11 cellular contexts compared by ENCODE assay signal in the genomic region with DNA sequence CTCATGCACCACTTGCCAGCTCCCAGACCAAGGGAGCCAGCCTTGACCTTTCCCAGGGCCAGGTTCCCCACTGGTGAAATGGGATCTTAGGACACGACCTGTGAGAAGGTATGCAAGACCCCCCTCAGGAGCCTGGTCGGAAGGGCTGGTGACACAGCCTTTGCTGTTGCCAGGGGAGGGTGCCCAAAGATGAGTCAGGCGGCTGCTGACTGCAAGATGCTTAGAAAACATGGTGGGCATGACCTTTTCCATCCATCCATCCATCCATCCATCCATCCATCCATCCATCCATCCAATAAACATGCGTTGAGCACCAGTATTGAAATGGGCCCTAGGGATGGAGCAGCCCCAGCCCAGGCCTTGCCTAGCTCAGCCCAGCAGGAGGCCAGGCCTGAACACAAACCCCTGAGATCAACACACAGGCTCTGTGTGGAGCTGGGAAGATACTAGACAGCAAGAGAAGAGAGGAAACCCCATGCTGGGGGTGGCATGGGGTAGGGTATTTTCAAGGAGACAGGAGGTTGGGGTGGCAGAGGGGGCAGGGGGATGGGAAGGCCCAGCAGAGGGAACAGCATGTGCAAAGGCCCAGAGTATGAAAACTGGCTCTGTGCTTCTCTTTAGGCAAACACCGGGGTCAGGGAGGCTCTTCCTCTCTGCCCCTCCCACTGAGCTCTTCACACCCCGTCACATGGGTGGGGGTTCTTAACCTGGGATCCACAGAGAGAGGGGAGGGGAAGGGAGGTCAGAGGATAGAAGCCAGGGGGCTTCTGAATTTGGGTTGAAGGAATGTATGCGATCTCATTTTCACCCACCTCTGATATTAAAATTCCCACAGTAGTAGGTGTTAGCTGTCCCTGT. TPM values are rescaled to one million over a fixed set of nuclear protein-coding genes. Genes with fewer than 3 reads are reported as not detected.
DNase-seq lines count a peak whose midpoint lies in the region; ATAC-seq, FAIRE-seq and TF ChIP-seq lines count a peak whose summit lies in the region.
"Had no signal": no experiment of that assay in that cellular context is flagged by ENCODE, and none has a peak within 500 bp of the region (broad histone marks: within the 10 kb centered on the region; RNA-seq: fewer than 3 reads in every experiment).

No MANE protein-coding gene starts in this region.

- POLR2A ChIA-PET in PC-9 (lab: Charles Lee; ENCODE audit: unreplicated experiment) = interaction anchor here (0.7 kb wide), 1 partner anchor 26 kb away, joined by 6 read pairs; a partner anchor contains a TSS

- H3K9me2 ChIP-seq in PC-9 (ENCODE audit: insufficient read depth) = no peaks in the 10 kb centered on the region

- H2AFZ ChIP-seq in PC-9 = no peak overlapping the region
- no peak overlapping the region for H2AFZ ChIP-seq in mammary epithelial cell (ENCODE audit: low read depth, low read length)

- no peaks in the 10 kb centered on the region for H3K9me3 ChIP-seq in PC-9 (ENCODE audit: insufficient read depth, low read depth)
- no peaks in the 10 kb centered on the region for H3K9me3 ChIP-seq in mammary epithelial cell (replicated peaks; ENCODE audit: insufficient read depth, low read length)
- H3K9me3 ChIP-seq in pancreas = no peaks in the 10 kb centered on the region

- no peak for FAIRE-seq in pancreas (lab: Jason Lieb, UNC)

- H3K36me3 ChIP-seq in PC-9 (ENCODE audit: low read depth) (no peaks in the 10 kb centered on the region), mammary epithelial cell (ENCODE audit: insufficient read depth, low read length) (no peaks in the 10 kb centered on the region), pancreas (no peaks in the 10 kb centered on the region)

- H3K4me2 ChIP-seq in PC-9 (peak overlapping the region; percentile 82), mammary epithelial cell (ENCODE audit: insufficient read depth, low read depth, low read length) (peak overlapping the region; percentile 97)

- no peak for DNase-seq in activated CD8-positive, alpha-beta memory T cell treated with anti-CD3 and anti-CD28 coated beads, Interleukin-2, amount 10 ng/mL, durations not matched to agents 7 days and 5 days
- no peak for DNase-seq in activated CD8-positive, alpha-beta memory T cell treated with anti-CD3 and anti-CD28 coated beads, Interleukin-2, amount 50 U/mL, for 48 hours
- DNase-seq in PC-9 = no peak
- no peak for DNase-seq in mammary epithelial cell
- no peak for DNase-seq in progenitor cell of endocrine pancreas (ENCODE audit: low spot score, unreplicated experiment)
- DNase-seq in pancreas = no peak
- no peak for DNase-seq in stimulated activated CD4-positive, alpha-beta T cell treated with anti-CD3 and anti-CD28 coated beads, Interleukin-15, amount 100 ng/mL, for 24 hours
- DNase-seq: KG1, NCI-H2171 had no signal

- no TSS peak for BruUV-seq in PC-9 (replicated peaks; lab: Mats Ljungman, UMichigan)
- no TSS peak for BruUV-seq in mammary epithelial cell (replicated peaks; lab: Mats Ljungman, UMichigan)

- dilution Hi-C loops in mammary epithelial cell (cut with HindIII; ENCODE audit: low sequenced_read_pairs) = no loop called here

- H3K79me2 ChIP-seq in PC-9 (ENCODE audit: low read depth) = no peaks in the 10 kb centered on the region
- no peaks in the 10 kb centered on the region for H3K79me2 ChIP-seq in mammary epithelial cell (ENCODE audit: insufficient read depth, low read length)

- peak overlapping the region; percentile 79; the same call in 1 of the 2 replicates for H3K4me3 ChIP-seq in PC-9
- no peak overlapping the region for H3K4me3 ChIP-seq in mammary epithelial cell (replicated peaks in 1 of 3; ENCODE audit: insufficient read depth in 1 of 3, low read depth in 2 of 3, low read length in 3 of 3)
- H3K4me3 ChIP-seq in pancreas = no peak overlapping the region

- H3K36me3 Mint-ChIP-seq in activated CD8-positive, alpha-beta memory T cell treated with anti-CD3 and anti-CD28 coated beads, Interleukin-2, amount 10 ng/mL, durations not matched to agents 7 days and 5 days = no peaks in the 10 kb centered on the region
- H3K36me3 Mint-ChIP-seq in progenitor cell of endocrine pancreas (ENCODE audit: insufficient read depth) = peaks cover under 1% of the 10 kb centered on the region

- peak overlapping the region; percentile 68 for H3K4me3 Mint-ChIP-seq in activated CD8-positive, alpha-beta memory T cell treated with anti-CD3 and anti-CD28 coated beads, Interleukin-2, amount 10 ng/mL, durations not matched to agents 7 days and 5 days
- H3K4me3 Mint-ChIP-seq in progenitor cell of endocrine pancreas (ENCODE audit: low read depth) = peak overlapping the region; percentile 48

- no peak overlapping the region for H3K9ac ChIP-seq in mammary epithelial cell (ENCODE audit: insufficient read depth, low read length)

- H3K27me3 ChIP-seq in PC-9 (ENCODE audit: insufficient read depth, low read depth) (no peaks in the 10 kb centered on the region), mammary epithelial cell (ENCODE audit: insufficient read depth, low read length) (no peaks in the 10 kb centered on the region), pancreas (no peaks in the 10 kb centered on the region)

- in situ Hi-C loops in mammary epithelial cell (cut with MboI; ENCODE audit: low sequenced_read_pairs in 2 of 2) = no loop called here

- intact Hi-C loops in PC-9 (cut with micrococcal nuclease; ENCODE audit: unreplicated experiment) = no loop called here
- intact Hi-C loops in mammary epithelial cell (cut with micrococcal nuclease) = no loop called here
- intact Hi-C loops in pancreas (cut with DNase I) = no loop called here

- H3K4me1 Mint-ChIP-seq in activated CD8-positive, alpha-beta memory T cell treated with anti-CD3 and anti-CD28 coated beads, Interleukin-2, amount 10 ng/mL, durations not matched to agents 7 days and 5 days = peaks cover 31% of the 10 kb centered on the region
- H3K4me1 Mint-ChIP-seq in progenitor cell of endocrine pancreas (ENCODE audit: low read depth) = peaks cover 17% of the 10 kb centered on the region

- CTCF ChIA-PET in activated CD8-positive, alpha-beta memory T cell treated with anti-CD3 and anti-CD28 coated beads, Interleukin-2, amount 10 ng/mL, durations not matched to agents 7 days and 5 days (lab: Charles Lee) = interaction anchor here (0.9 to 6.8 kb wide), 8 partner anchors 9 to 732 kb away, joined by 3 to 56 read pairs (median 4); a partner anchor contains a TSS
- CTCF ChIA-PET in PC-9 (lab: Charles Lee) (no interaction called here), mammary epithelial cell (lab: Charles Lee; ENCODE audit: low non-redundant PET) (no interaction called here)

- H3K9me3 Mint-ChIP-seq in activated CD8-positive, alpha-beta memory T cell treated with anti-CD3 and anti-CD28 coated beads, Interleukin-2, amount 10 ng/mL, durations not matched to agents 7 days and 5 days (ENCODE audit: low read depth) = no peaks in the 10 kb centered on the region
- no peaks in the 10 kb centered on the region for H3K9me3 Mint-ChIP-seq in progenitor cell of endocrine pancreas (ENCODE audit: low read depth)

- H3F3A ChIP-seq in PC-9 (ENCODE audit: insufficient read depth, low read depth) = peaks cover 5% of the 10 kb centered on the region; the same call in 1 of the 2 replicates

- H3K27me3 Mint-ChIP-seq in activated CD8-positive, alpha-beta memory T cell treated with anti-CD3 and anti-CD28 coated beads, Interleukin-2, amount 10 ng/mL, durations not matched to agents 7 days and 5 days = no peaks in the 10 kb centered on the region
- no peaks in the 10 kb centered on the region for H3K27me3 Mint-ChIP-seq in progenitor cell of endocrine pancreas

- H3K27ac ChIP-seq in PC-9 (no peak overlapping the region), mammary epithelial cell (ENCODE audit: insufficient read depth, low read depth, low read length) (no peak overlapping the region), pancreas (no peak overlapping the region)

- TF ChIP-seq CTCF in PC-9 (conservative IDR thresholded peaks at IDR 0.05) (no peak), mammary epithelial cell (conservative IDR thresholded peaks at IDR 0.05 in 1 of 2, IDR thresholded peaks at IDR 0.05 in 1 of 2; ENCODE audit: extremely low read depth in 1 of 2, insufficient read depth in 1 of 2, low read depth in 1 of 2, low read length in 2 of 2) (no peak), progenitor cell of endocrine pancreas (IDR thresholded peaks at IDR 0.05; ENCODE audit: unreplicated experiment) (no peak), pancreas (IDR thresholded peaks at IDR 0.05) (no peak)

- no peak for ATAC-seq in activated CD8-positive, alpha-beta memory T cell treated with anti-CD3 and anti-CD28 coated beads, Interleukin-2, amount 10 ng/mL, durations not matched to agents 7 days and 5 days
- ATAC-seq in pancreas (no peak), GM21423 (IDR thresholded peaks at IDR 0.05; ENCODE audit: unreplicated experiment) (no peak)

- 86% methylated on average over 6 of the region's 7 CpGs for WGBS in mammary epithelial cell (ENCODE audit: low coverage, missing lambda C conversion rate)
- WGBS in pancreas, 2 donors = 91 to 92% methylated on average over 7 of the region's 7 CpGs

- H3K4me1 ChIP-seq in PC-9 (replicated peaks; ENCODE audit: insufficient read depth) = 0 out of 2 replicates have a peak, but pooled peaks cover 5% of the 10 kb centered on the region
- peaks cover 9% of the 10 kb centered on the region for H3K4me1 ChIP-seq in mammary epithelial cell (ENCODE audit: insufficient read depth, low read length)
- peaks cover 0 to 7% (median 3%) of the 10 kb centered on the region in 3 donors for H3K4me1 ChIP-seq in pancreas

- H4K20me1 ChIP-seq in PC-9 (ENCODE audit: insufficient read depth) (no peaks in the 10 kb centered on the region), mammary epithelial cell (ENCODE audit: insufficient read depth, low read length) (no peaks in the 10 kb centered on the region)

- H3K27ac Mint-ChIP-seq in activated CD8-positive, alpha-beta memory T cell treated with anti-CD3 and anti-CD28 coated beads, Interleukin-2, amount 10 ng/mL, durations not matched to agents 7 days and 5 days = no peak overlapping the region
- peak overlapping the region; percentile 71 for H3K27ac Mint-ChIP-seq in progenitor cell of endocrine pancreas

RNA-seq across cellular contexts. Expression of a gene that starts 26.2 kb away (rescaled TPM):
- 100 to 1,000 TPM in 1 of 2 experiments, 10 to 100 TPM in 1; 85.3 to 116 TPM for total RNA-seq in activated CD8-positive, alpha-beta memory T cell treated with anti-CD3 and anti-CD28 coated beads, Interleukin-2, amount 10 ng/mL, durations not matched to agents 7 days and 5 days
- 32.3 and 35.8 TPM in 2 replicates for total RNA-seq in PC-9 (2021)
- 10 to 100 TPM; 42.3 to 67.0 TPM for total RNA-seq in mammary epithelial cell
- polyA plus RNA-seq in mammary epithelial cell = 30.3 TPM
- polyA minus RNA-seq in mammary epithelial cell = 33.8 TPM
- total RNA-seq in progenitor cell of endocrine pancreas = 86.6 and 90.2 TPM in 2 replicates
- total RNA-seq in pancreas = 10 to 100 TPM; 18.6 to 38.7 (median 26.4) TPM
- polyA plus RNA-seq in pancreas = 10 to 100 TPM; 10.5 to 17.8 TPM

RNA-seq across cellular contexts. Expression of a gene that starts 53.3 kb away (rescaled TPM):
- total RNA-seq in activated CD8-positive, alpha-beta memory T cell treated with anti-CD3 and anti-CD28 coated beads, Interleukin-2, amount 10 ng/mL, durations not matched to agents 7 days and 5 days = not detected
- 0.11 and 0.15 TPM in 2 replicates for total RNA-seq in PC-9 (2021)
- total RNA-seq in mammary epithelial cell = under 1 TPM; 0.17 to 0.87 TPM
- polyA plus RNA-seq in mammary epithelial cell = 0.36 TPM
- not detected for polyA minus RNA-seq in mammary epithelial cell
- total RNA-seq in progenitor cell of endocrine pancreas = 0.73 and 1.3 TPM in 2 replicates
- total RNA-seq in pancreas = 1 to 10 TPM; 2.8 to 7.3 (median 5.3) TPM
- polyA plus RNA-seq in pancreas = 1 to 10 TPM; 1.9 to 3.9 TPM
- total RNA-seq: cardiac septum had no signal
